In genomic region chr7:157077986-157078644, GRCh38 we compare ENCODE assay signal across 15 cellular contexts.
DNase-seq lines count a peak whose midpoint lies in the region; ATAC-seq, FAIRE-seq and TF ChIP-seq lines count a peak whose summit lies in the region.
"Had no signal": no experiment of that assay in that cellular context is flagged by ENCODE, and none has a peak within 500 bp of the region (broad histone marks: within the 10 kb centered on the region; RNA-seq: fewer than 3 reads in every experiment).

No MANE protein-coding gene starts in this region.

- H3K27me3 ChIP-seq in bronchial epithelial cell (ENCODE audit: control insufficient read depth, insufficient read depth, low read length): peaks cover 4% of the 10 kb centered on the region
- peaks cover 0 to 83% (median 37%) of the 10 kb centered on the region in 7 donors for H3K27me3 ChIP-seq in spleen (replicated peaks in 1 of 7)

- peak; percentile 49 for DNase-seq in activated CD8-positive, alpha-beta memory T cell treated with anti-CD3 and anti-CD28 coated beads, Interleukin-2, amount 50 U/mL, for 48 hours
- no peak for DNase-seq in activated CD8-positive, alpha-beta memory T cell treated with anti-CD3 and anti-CD28 coated beads, Interleukin-2, amount 50 U/mL, for 4 hours
- DNase-seq in bronchial epithelial cell (ENCODE audit: low read depth) (no peak), iPS-NIHi11 (ENCODE audit: low spot score) (peak; percentile 68), spleen (peak; percentile 61), T-helper 17 cell (no peak)
- no peak for DNase-seq in naive thymus-derived CD8-positive, alpha-beta T cell
- DNase-seq: ACHN; activated naive CD4-positive, alpha-beta T cell treated with anti-CD3 and anti-CD28 coated beads for 36 hours; dorsolateral prefrontal cortex; NCI-H1436; stimulated activated naive CD8-positive, alpha-beta T cell treated with anti-CD3 and anti-CD28 coated beads, Interleukin-15, Interleukin-2, amounts not matched to agents 100 U/mL and 50 U/mL, for 24 hours had no signal

- peaks cover 0 to 5% (median 0%) of the 10 kb centered on the region in 6 donors for H3K4me1 ChIP-seq in spleen

- peaks cover 0 to 23% (median 11%) of the 10 kb centered on the region in 9 donors for H3K9me3 Mint-ChIP-seq in naive thymus-derived CD8-positive, alpha-beta T cell

- H3K4me3 ChIP-seq in bronchial epithelial cell (ENCODE audit: low read depth, low read length) (peak overlapping the region; percentile 1), spleen (no peak overlapping the region)

- H3K4me3 Mint-ChIP-seq in T-helper 17 cell: no peak overlapping the region
- H3K4me3 Mint-ChIP-seq in naive thymus-derived CD8-positive, alpha-beta T cell: no peak overlapping the region
- H3K4me3 Mint-ChIP-seq: activated naive CD4-positive, alpha-beta T cell treated with anti-CD3 and anti-CD28 coated beads for 36 hours had no signal

- TF ChIP-seq POLR2A in spleen (IDR thresholded peaks at IDR 0.05): no peak

- no peak for FAIRE-seq in bronchial epithelial cell (lab: Jason Lieb, UNC)
- FAIRE-seq: G401.6 had no signal

- TF ChIP-seq CTCF in bronchial epithelial cell (IDR thresholded peaks at IDR 0.05; ENCODE audit: insufficient read depth, low read length, severe bottlenecking) (no peak), spleen (IDR thresholded peaks at IDR 0.05 in 8 of 11, conservative IDR thresholded peaks at IDR 0.05 in 3 of 11) (no peak)

- ATAC-seq in GM18868 (IDR thresholded peaks at IDR 0.05; ENCODE audit: unreplicated experiment): no peak
- no peak for ATAC-seq in T-helper 17 cell
- ATAC-seq in naive thymus-derived CD8-positive, alpha-beta T cell: no peak
- ATAC-seq: stimulated activated naive CD8-positive, alpha-beta T cell treated with anti-CD3 and anti-CD28 coated beads, Interleukin-15, Interleukin-2, amounts not matched to agents 100 U/mL and 50 U/mL, for 24 hours had no signal

- H3K36me3 ChIP-seq in bronchial epithelial cell (ENCODE audit: control insufficient read depth, insufficient read depth, low read length) (no peaks in the 10 kb centered on the region), spleen (no peaks in the 10 kb centered on the region)
- H3K36me3 ChIP-seq: neutrophil had no signal

- no peaks in the 10 kb centered on the region for H3K36me3 Mint-ChIP-seq in T-helper 17 cell (ENCODE audit: low read depth)
- peaks cover 0 to 14% (median 6%) of the 10 kb centered on the region in 3 donors for H3K36me3 Mint-ChIP-seq in naive thymus-derived CD8-positive, alpha-beta T cell

- WGBS in spleen, 5 donors: 10 to 18% (median 13%) methylated on average over 25 to 44 of the region's 44 CpGs

- POLR2A ChIA-PET in naive thymus-derived CD8-positive, alpha-beta T cell (lab: Charles Lee): no interaction called here

- H3K27ac Mint-ChIP-seq in T-helper 17 cell: no peak overlapping the region
- H3K27ac Mint-ChIP-seq in naive thymus-derived CD8-positive, alpha-beta T cell: no peak overlapping the region
- H3K27ac Mint-ChIP-seq: activated naive CD4-positive, alpha-beta T cell treated with anti-CD3 and anti-CD28 coated beads for 36 hours had no signal

- H3K27ac ChIP-seq in spleen: no peak overlapping the region
- H3K27ac ChIP-seq: dorsolateral prefrontal cortex, neutrophil had no signal

- H3K9me3 ChIP-seq in spleen: peaks cover 0 to 17% (median 10%) of the 10 kb centered on the region in 8 donors
- no peaks in the 10 kb centered on the region for H3K9me3 ChIP-seq in T-helper 17 cell (ENCODE audit: control insufficient read depth, low read length, poor library complexity, severe bottlenecking)
- H3K9me3 ChIP-seq: neutrophil had no signal

- intact Hi-C loops in spleen (cut with DNase I; ENCODE audit: low total_unique reads): no loop called here

- peaks cover 62% of the 10 kb centered on the region for H3K27me3 Mint-ChIP-seq in T-helper 17 cell
- H3K27me3 Mint-ChIP-seq in naive thymus-derived CD8-positive, alpha-beta T cell: peaks cover 24 to 76% (median 36%) of the 10 kb centered on the region in 5 donors

- H3K4me1 Mint-ChIP-seq in T-helper 17 cell: no peaks in the 10 kb centered on the region
- no peaks in the 10 kb centered on the region for H3K4me1 Mint-ChIP-seq in naive thymus-derived CD8-positive, alpha-beta T cell

Comparison
In these comparisons a context has a peak if more than half of its experiments do, and no peak if none do; other contexts are left out.
1. DNase-seq: peak in activated CD8-positive, alpha-beta memory T cell treated with anti-CD3 and anti-CD28 coated beads, Interleukin-2, amount 50 U/mL, for 48 hours (single experiment), iPS-NIHi11 (single experiment) and spleen (single experiment); none in activated CD8-positive, alpha-beta memory T cell treated with anti-CD3 and anti-CD28 coated beads, Interleukin-2, amount 50 U/mL, for 4 hours (single experiment), bronchial epithelial cell (single experiment), T-helper 17 cell (0 of 3) and naive thymus-derived CD8-positive, alpha-beta T cell (0 of 10).